In the genomic region with DNA sequence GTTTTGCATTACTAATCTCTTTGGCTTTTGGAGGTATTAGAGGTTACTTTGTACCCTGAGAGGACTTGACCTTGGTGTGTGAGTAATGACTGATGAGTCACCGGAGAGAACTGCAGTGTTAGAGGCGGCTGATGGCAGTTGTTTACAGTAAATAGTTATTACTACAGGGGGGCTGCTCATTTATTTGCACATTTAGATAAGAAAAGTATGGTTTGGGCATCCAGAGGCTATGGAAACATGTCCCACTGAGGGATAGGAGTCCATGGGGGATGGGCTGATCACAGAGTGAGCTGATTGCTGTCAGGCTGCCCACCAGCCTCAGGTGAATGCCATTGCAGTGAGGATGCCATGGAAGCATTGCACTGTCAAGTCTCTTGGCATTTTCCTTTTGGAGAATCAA, we compare ENCODE assay signal across 13 cellular contexts. TPM values are rescaled to one million over a fixed set of nuclear protein-coding genes. Genes with fewer than 3 reads are reported as not detected.
DNase-seq lines count a peak whose midpoint lies in the region; ATAC-seq and TF ChIP-seq lines count a peak whose summit lies in the region.
"Had no signal": no experiment of that assay in that cellular context is flagged by ENCODE, and none has a peak within 500 bp of the region (broad histone marks: within the 10 kb centered on the region; RNA-seq: fewer than 3 reads in every experiment).

No MANE protein-coding gene starts in this region.

- no peak overlapping the region for H2AFZ ChIP-seq in fibroblast of lung (ENCODE audit: low read length)

- no peaks in the 10 kb centered on the region for H3K9me3 ChIP-seq in fibroblast of lung (ENCODE audit: control insufficient read depth, insufficient read depth, low read depth, low read length)
- H3K9me3 ChIP-seq: gastroesophageal sphincter had no signal

- no peaks in the 10 kb centered on the region for H3K36me3 Mint-ChIP-seq in progenitor cell of endocrine pancreas (ENCODE audit: insufficient read depth)

- H3K27ac ChIP-seq in RWPE1 (no peak overlapping the region), fibroblast of lung (ENCODE audit: insufficient read depth, low read length) (no peak overlapping the region)
- H3K27ac ChIP-seq: gastroesophageal sphincter, SK-N-MC, stomach had no signal

- H3K4me1 Mint-ChIP-seq in progenitor cell of endocrine pancreas (ENCODE audit: low read depth), result peaks cover 6% of the 10 kb centered on the region
- H3K4me1 Mint-ChIP-seq: activated CD4-positive, alpha-beta memory T cell treated with anti-CD3 and anti-CD28 coated beads, Interleukin-2, amount 10 ng/mL, durations not matched to agents 7 days and 5 days had no signal

- no peaks in the 10 kb centered on the region for H3K27me3 ChIP-seq in H7 (ENCODE audit: control insufficient read depth, insufficient read depth, low read length)
- no peaks in the 10 kb centered on the region for H3K27me3 ChIP-seq in fibroblast of lung (ENCODE audit: control insufficient read depth, insufficient read depth, low read length)
- H3K27me3 ChIP-seq: gastroesophageal sphincter, stomach had no signal

- no peak overlapping the region for H3K9ac ChIP-seq in fibroblast of lung (ENCODE audit: insufficient read depth, low read length)

- POLR2A ChIA-PET in RWPE1 (lab: Yijun Ruan, JAX; ENCODE audit: low non-redundant PET), result no interaction called here

- no peak overlapping the region for H3K4me3 Mint-ChIP-seq in progenitor cell of endocrine pancreas (ENCODE audit: low read depth)
- H3K4me3 Mint-ChIP-seq: activated CD4-positive, alpha-beta memory T cell treated with anti-CD3 and anti-CD28 coated beads, Interleukin-2, amount 10 ng/mL, durations not matched to agents 7 days and 5 days had no signal

- no peaks in the 10 kb centered on the region for H3K27me3 Mint-ChIP-seq in progenitor cell of endocrine pancreas
- H3K27me3 Mint-ChIP-seq: activated CD4-positive, alpha-beta memory T cell treated with anti-CD3 and anti-CD28 coated beads, Interleukin-2, amount 10 ng/mL, durations not matched to agents 7 days and 5 days had no signal

- H3K4me1 ChIP-seq in fibroblast of lung (ENCODE audit: control insufficient read depth, extremely low read depth, insufficient read depth, low read length), result peaks cover 5% of the 10 kb centered on the region
- H3K4me1 ChIP-seq: gastroesophageal sphincter, stomach had no signal

- CTCF ChIA-PET in RWPE1 (lab: Yijun Ruan, JAX), result no interaction called here

- H3K4me3 ChIP-seq in H7 (ENCODE audit: insufficient read depth, low read depth, low read length) (no peak overlapping the region), fibroblast of lung (replicated peaks in 1 of 4; ENCODE audit: control extremely low read depth in 1 of 4, insufficient read depth in 1 of 4, low read depth in 3 of 4, low read length in 4 of 4) (no peak overlapping the region)
- H3K4me3 ChIP-seq: gastroesophageal sphincter, SK-N-MC, stomach had no signal

- no peaks in the 10 kb centered on the region for H4K20me1 ChIP-seq in fibroblast of lung (ENCODE audit: control insufficient read depth, extremely low read depth, insufficient read depth, low read length)

- DNase-seq in H7 (peak; percentile 32), RWPE1 (ENCODE audit: low spot score) (peak; percentile 73), fibroblast of lung (ENCODE audit: low read depth in 2 of 2) (peak; percentile 29 to 83), progenitor cell of endocrine pancreas (ENCODE audit: low spot score, unreplicated experiment) (no peak), NCI-H2227 treated with DMSO at 0.1 percent for 48 hours (lab: John Stamatoyannopoulos, UW) (no peak), SKM-1 treated with dmso at 0.1 percent for 144 hours (lab: John Stamatoyannopoulos, UW; ENCODE audit: unreplicated experiment) (no peak), omental fat pad (ENCODE audit: low spot score) (no peak)
- DNase-seq: activated CD4-positive, alpha-beta memory T cell treated with anti-CD3 and anti-CD28 coated beads, Interleukin-2, amount 10 ng/mL, durations not matched to agents 7 days and 5 days; anterior cingulate cortex; NCI-H2171 treated with DMSO at 0.1 percent for 48 hours; stomach had no signal

- H3K4me2 ChIP-seq in fibroblast of lung (ENCODE audit: extremely low read depth, insufficient read depth, low read length), result peak overlapping the region; percentile 7

- peaks cover 13% of the 10 kb centered on the region for H3K9me3 Mint-ChIP-seq in progenitor cell of endocrine pancreas (ENCODE audit: low read depth)
- H3K9me3 Mint-ChIP-seq: activated CD4-positive, alpha-beta memory T cell treated with anti-CD3 and anti-CD28 coated beads, Interleukin-2, amount 10 ng/mL, durations not matched to agents 7 days and 5 days had no signal

- H3K36me3 ChIP-seq in H7 (replicated peaks; ENCODE audit: control insufficient read depth, insufficient read depth, low read length) (no peaks in the 10 kb centered on the region), fibroblast of lung (ENCODE audit: control insufficient read depth, insufficient read depth, low read length) (no peaks in the 10 kb centered on the region)
- H3K36me3 ChIP-seq: gastroesophageal sphincter, stomach had no signal

- TF ChIP-seq CTCF in RWPE1 (conservative IDR thresholded peaks at IDR 0.05; ENCODE audit: low read depth) (no peak), fibroblast of lung (conservative IDR thresholded peaks at IDR 0.05 in 1 of 2, IDR thresholded peaks at IDR 0.05 in 1 of 2; ENCODE audit: low read depth in 1 of 2, low read length in 2 of 2) (no peak), progenitor cell of endocrine pancreas (IDR thresholded peaks at IDR 0.05; ENCODE audit: unreplicated experiment) (no peak), omental fat pad (IDR thresholded peaks at IDR 0.05) (no peak)

- H3K27ac Mint-ChIP-seq in progenitor cell of endocrine pancreas, result peak overlapping the region; percentile 50
- H3K27ac Mint-ChIP-seq: activated CD4-positive, alpha-beta memory T cell treated with anti-CD3 and anti-CD28 coated beads, Interleukin-2, amount 10 ng/mL, durations not matched to agents 7 days and 5 days had no signal

- ATAC-seq in omental fat pad (ENCODE audit: low FRiP score), result no peak
- ATAC-seq: gastroesophageal sphincter had no signal

- no peaks in the 10 kb centered on the region for H3K79me2 ChIP-seq in fibroblast of lung (ENCODE audit: control insufficient read depth, insufficient read depth, low read length)

RNA-seq across cellular contexts. Expression of gene STAC, which starts 17.3 kb away (rescaled TPM):
- 5.2 and 7.1 TPM in 2 replicates for total RNA-seq in H7 (2014; rRNA removed; shearing (Covaris generic))
- total RNA-seq in fibroblast of lung, result 6.8 and 9.0 TPM in 2 replicates
- polyA plus RNA-seq in fibroblast of lung, result 3.1 and 7.4 TPM in 2 replicates
- 2.2 and 7.1 TPM in 2 replicates for polyA plus RNA-seq in fibroblast of lung (2012)
- polyA minus RNA-seq in fibroblast of lung (ENCODE audit: low replicate concordance), result 2.3 and 25.0 TPM in 2 replicates
- total RNA-seq in progenitor cell of endocrine pancreas, result 1.2 and 1.6 TPM in 2 replicates
- 1 to 10 TPM in 2 of 4 donors, under 1 TPM in 2; 0.28 to 3.8 (median 0.92) TPM for total RNA-seq in omental fat pad
- total RNA-seq: activated CD4-positive, alpha-beta memory T cell treated with anti-CD3 and anti-CD28 coated beads, Interleukin-2, amount 10 ng/mL, durations not matched to agents 7 days and 5 days had no signal

Comparison
In these comparisons a context has a peak if more than half of its experiments do, and no peak if none do; other contexts are left out.
1. DNase-seq: peak in H7 (single experiment), RWPE1 (single experiment) and fibroblast of lung (2 of 2); none in progenitor cell of endocrine pancreas (single experiment), NCI-H2227 treated with DMSO at 0.1 percent for 48 hours (single experiment), SKM-1 treated with dmso at 0.1 percent for 144 hours (single experiment) and omental fat pad (single experiment).